ENCODE assay signal across 8 cellular contexts in the genomic region with DNA sequence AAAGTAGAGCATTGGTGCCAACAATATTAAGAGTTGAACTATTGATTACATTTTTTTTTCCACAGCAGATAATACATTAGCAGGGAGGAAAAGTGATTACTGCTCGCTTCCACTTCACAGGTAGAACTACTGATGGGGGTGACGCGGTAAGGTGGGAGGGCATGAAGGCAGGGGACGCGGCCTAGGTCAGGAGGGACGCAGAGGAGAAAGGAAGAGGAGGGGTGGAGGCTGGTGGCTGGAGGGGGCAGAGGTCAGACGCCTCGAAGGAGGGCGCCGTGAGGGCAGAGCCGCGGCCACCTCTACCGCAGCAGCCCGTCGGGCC. TPM values are rescaled to one million over a fixed set of nuclear protein-coding genes. Genes with fewer than 3 reads are reported as not detected.
DNase-seq lines count a peak whose midpoint lies in the region; ATAC-seq, FAIRE-seq and TF ChIP-seq lines count a peak whose summit lies in the region.

No MANE protein-coding gene starts in this region.

- WGBS in HepG2 (ENCODE audit: low lambda C conversion rate): 18% methylated on average over 8 of the region's 15 CpGs
- 4 to 11% methylated on average over 7 to 15 of the region's 15 CpGs for WGBS in transverse colon (ENCODE audit: low coverage in 1 of 2), 2 donors

- POLR2A ChIA-PET in HepG2 (lab: Yijun Ruan, JAX): interaction anchor here (0.7 kb wide), 1 partner anchor 9 kb away, joined by 4 read pairs; no protein-coding TSS in a partner anchor

- no peak for TF ChIP-seq RAD21 in HepG2 (CRISPR knock-in tag; IDR thresholded peaks at IDR 0.05)

- no peaks in the 10 kb centered on the region for H3K9me3 Mint-ChIP-seq in activated T-cell treated with anti-CD3 and anti-CD28 coated beads, Interleukin-2, amount 50 U/mL, for 4 hours
- no peaks in the 10 kb centered on the region for H3K9me3 Mint-ChIP-seq in activated naive CD8-positive, alpha-beta T cell (ENCODE audit: low read depth)

- H3K36me3 Mint-ChIP-seq in activated T-cell treated with anti-CD3 and anti-CD28 coated beads, Interleukin-2, amount 50 U/mL, for 4 hours (ENCODE audit: insufficient read depth): no peaks in the 10 kb centered on the region
- H3K36me3 Mint-ChIP-seq in activated naive CD8-positive, alpha-beta T cell: peaks cover 2% of the 10 kb centered on the region

- peaks cover 17% of the 10 kb centered on the region for H3K4me1 Mint-ChIP-seq in activated T-cell treated with anti-CD3 and anti-CD28 coated beads, Interleukin-2, amount 50 U/mL, for 4 hours (ENCODE audit: low read depth)
- H3K4me1 Mint-ChIP-seq in activated naive CD8-positive, alpha-beta T cell (ENCODE audit: low read depth): peaks cover 24% of the 10 kb centered on the region

- peak; percentile 11 to 16 for ATAC-seq in activated T-cell treated with anti-CD3 and anti-CD28 coated beads, Interleukin-2, amount 50 U/mL, for 4 hours
- ATAC-seq in HepG2 (no peak), GM21515 (IDR thresholded peaks at IDR 0.05; ENCODE audit: unreplicated experiment) (no peak), HG02840 (IDR thresholded peaks at IDR 0.05; ENCODE audit: low FRiP score, unreplicated experiment) (no peak)

- no peak for FAIRE-seq in HepG2 (lab: Jason Lieb, UNC)

- H3K27me3 Mint-ChIP-seq in activated T-cell treated with anti-CD3 and anti-CD28 coated beads, Interleukin-2, amount 50 U/mL, for 4 hours (ENCODE audit: low read depth): no peaks in the 10 kb centered on the region
- peaks cover 1% of the 10 kb centered on the region for H3K27me3 Mint-ChIP-seq in activated naive CD8-positive, alpha-beta T cell

- TF ChIP-seq EP300 in HepG2 (IDR thresholded peaks at IDR 0.05; ENCODE audit: low read depth in 2 of 2, low read length in 2 of 2) (no peak), HepG2 (CRISPR knock-in tag; IDR thresholded peaks at IDR 0.05; ENCODE audit: borderline replicate concordance) (no peak), transverse colon (IDR thresholded peaks at IDR 0.05; ENCODE audit: low read depth) (no peak)

- CTCF ChIA-PET in HepG2 (lab: Yijun Ruan, JAX; ENCODE audit: low intra/inter-chr PET ratio, low total read pairs): interaction anchor here (1.0 to 1.8 kb wide), 2 partner anchors 26 to 225 kb away, joined by 3 to 8 read pairs; no protein-coding TSS in a partner anchor

- intact Hi-C loops in HepG2 (cut with micrococcal nuclease; ENCODE audit: unreplicated experiment) (loop anchor here (1.0 kb wide), 1 partner anchor 27 kb away; no protein-coding TSS in a partner anchor), transverse colon (cut with DNase I; ENCODE audit: low total_unique reads) (no loop called here)

- in situ Hi-C loops in HepG2 (cut with HindIII; ENCODE audit: extremely low pct_ligation_motif_present, low pct_unique_long_range_greater_than_20kb): no loop called here
- in situ Hi-C loops in transverse colon (cut with MboI; ENCODE audit: low pct_ligation_motif_present in 1 of 4, low pct_unique_long_range_greater_than_20kb in 1 of 4, low sequenced_read_pairs in 3 of 4): no loop called here

- no peaks in the 10 kb centered on the region for H3K9me3 ChIP-seq in HepG2 (ENCODE audit: low read length)
- H3K9me3 ChIP-seq in transverse colon: no peaks in the 10 kb centered on the region

- H2AFZ ChIP-seq in HepG2 (ENCODE audit: low read length): no peak overlapping the region

- no peaks in the 10 kb centered on the region for H3K36me3 ChIP-seq in HepG2 (replicated peaks in 1 of 2; ENCODE audit: control insufficient read depth in 1 of 2, insufficient read depth in 2 of 2, low read length in 2 of 2)
- H3K36me3 ChIP-seq in transverse colon: no peaks in the 10 kb centered on the region

- peak overlapping the region; percentile 80 for H3K4me3 Mint-ChIP-seq in activated T-cell treated with anti-CD3 and anti-CD28 coated beads, Interleukin-2, amount 50 U/mL, for 4 hours
- peak overlapping the region; percentile 89 for H3K4me3 Mint-ChIP-seq in activated naive CD8-positive, alpha-beta T cell

- TF ChIP-seq CTCF in HepG2 (CRISPR knock-in tag; IDR thresholded peaks at IDR 0.05) (no peak), transverse colon (IDR thresholded peaks at IDR 0.05) (peak in 2 of 5 experiments; percentile 29 to 77)

- H4K20me1 ChIP-seq in HepG2 (ENCODE audit: insufficient read depth, low read length): no peaks in the 10 kb centered on the region

- H3K27me3 ChIP-seq in HepG2 (ENCODE audit: control insufficient read depth in 1 of 2, insufficient read depth in 2 of 2, low read length in 2 of 2): peaks cover 0 to 11% of the 10 kb centered on the region in 2 experiments; a peak in 3 of 5 replicates
- no peaks in the 10 kb centered on the region for H3K27me3 ChIP-seq in transverse colon

- peaks cover 29% of the 10 kb centered on the region for H3K4me1 ChIP-seq in HepG2 (ENCODE audit: insufficient read depth, low read length)
- H3K4me1 ChIP-seq in transverse colon: peaks cover 3 to 15% (median 8%) of the 10 kb centered on the region in 4 donors

- DNase-seq in activated T-cell treated with anti-CD3 and anti-CD28 coated beads, Interleukin-2, amount 50 U/mL, for 4 hours: no peak
- DNase-seq in activated T-cell treated with anti-CD3 and anti-CD28 coated beads, Interleukin-2, amount 50 U/mL, for 48 hours: no peak
- DNase-seq in HepG2 (ENCODE audit: low spot score) (no peak), transverse colon (no peak), NCI-H526 treated with DMSO at 0.1 percent for 48 hours (lab: John Stamatoyannopoulos, UW) (no peak)

- no TSS peak for BruUV-seq in HepG2 (replicated peaks; lab: Mats Ljungman, UMichigan)

- no peaks in the 10 kb centered on the region for H3K79me2 ChIP-seq in HepG2 (ENCODE audit: insufficient read depth, low read length)

- H3K4me3 ChIP-seq in HepG2 (replicated peaks in 1 of 3; ENCODE audit: insufficient read depth in 1 of 3, low read depth in 2 of 3, low read length in 3 of 3) (peak overlapping the region; percentile 30 to 81 (median 71); a peak in 5 of 6 replicates), transverse colon (peak overlapping the region in 3 of 4 donors; percentile 88 to 95 (median 94))

- H3K9ac ChIP-seq in HepG2 (ENCODE audit: insufficient read depth, low read depth, low read length): no peak overlapping the region

- no peak overlapping the region for H3K27ac ChIP-seq in HepG2 (ENCODE audit: extremely low read length, insufficient read depth, low read length)
- peak overlapping the region; percentile 95 to 99 (median 97) for H3K27ac ChIP-seq in transverse colon

- TF ChIP-seq POLR2A in HepG2 (IDR thresholded peaks at IDR 0.05; ENCODE audit: insufficient read depth in 1 of 2, low read depth in 2 of 2, low read length in 2 of 2) (no peak), transverse colon (IDR thresholded peaks at IDR 0.05) (no peak)

- H3K27ac Mint-ChIP-seq in activated naive CD8-positive, alpha-beta T cell: peak overlapping the region; percentile 87

- peak overlapping the region; percentile 87 for H3K4me2 ChIP-seq in HepG2 (ENCODE audit: low read depth, low read length)

RNA-seq across cellular contexts. Expression of a gene that starts 0.3 kb away (rescaled TPM):
- 1 to 10 TPM; 3.7 to 4.1 (median 3.9) TPM for total RNA-seq in activated T-cell treated with anti-CD3 and anti-CD28 coated beads, Interleukin-2, amount 50 U/mL, for 4 hours
- total RNA-seq in HepG2 (2016; rRNA removed; fragmentation: Illumina TruSeq; extraction: Trizol): 4.4 and 7.1 TPM in 2 replicates
- total RNA-seq in HepG2 (2016; cell fraction: cytosol; rRNA removed; fragmentation: Illumina TruSeq; extraction: Trizol; ENCODE audit: low read depth): 1.5 and 1.7 TPM in 2 replicates
- 4.5 and 7.7 TPM in 2 replicates for total RNA-seq in HepG2 (2016; cell fraction: insoluble cytoplasmic fraction; rRNA removed; fragmentation: Illumina TruSeq; extraction: Trizol)
- 2.9 and 3.4 TPM in 2 replicates for total RNA-seq in HepG2 (2016; cell fraction: membrane; rRNA removed; fragmentation: Illumina TruSeq; extraction: Trizol)
- 7.2 and 8.5 TPM in 2 replicates for total RNA-seq in HepG2 (2016; cell fraction: nucleus; rRNA removed; fragmentation: Illumina TruSeq; extraction: Trizol)
- polyA plus RNA-seq in HepG2 (2011; rRNA removed): 1.9 and 2.0 TPM in 2 replicates
- polyA plus RNA-seq in HepG2 (2011; cell fraction: cytosol; rRNA removed): 1.3 and 1.7 TPM in 2 replicates
- polyA plus RNA-seq in HepG2 (2011; cell fraction: nucleus; rRNA removed): 0.79 and 1.2 TPM in 2 replicates
- polyA plus RNA-seq in HepG2 (2012): 2.2 and 3.0 TPM in 2 replicates
- 0.46 and 0.54 TPM in 2 replicates for polyA plus RNA-seq in HepG2 (2016; cell fraction: cytosol; fragmentation: Illumina TruSeq; extraction: Trizol; ENCODE audit: low read depth)
- 2.9 and 3.3 TPM in 2 replicates for polyA plus RNA-seq in HepG2 (2016; cell fraction: insoluble cytoplasmic fraction; fragmentation: Illumina TruSeq; extraction: Trizol; ENCODE audit: low read depth)
- polyA plus RNA-seq in HepG2 (2016; cell fraction: membrane; fragmentation: Illumina TruSeq; extraction: Trizol; ENCODE audit: low read depth): 1.4 and 1.5 TPM in 2 replicates
- polyA plus RNA-seq in HepG2 (2016; cell fraction: nucleus; fragmentation: Illumina TruSeq; extraction: Trizol; ENCODE audit: insufficient read depth, low read depth): 7.6 and 8.4 TPM in 2 replicates
- polyA minus RNA-seq in HepG2 (2011; rRNA and poly(A)+ RNA removed; ENCODE audit: low replicate concordance): 2.6 and 4.6 TPM in 2 replicates
- 2.5 TPM in 2 replicates for polyA minus RNA-seq in HepG2 (2011; cell fraction: cytosol; rRNA and poly(A)+ RNA removed)
- 3.5 TPM in 2 replicates for polyA minus RNA-seq in HepG2 (2011; cell fraction: nucleus; rRNA and poly(A)+ RNA removed)
- total RNA-seq in transverse colon: 1 to 10 TPM; 1.6 to 5.7 (median 3.9) TPM

RNA-seq across cellular contexts. Expression of a gene that starts 37.8 kb away (rescaled TPM):
- 100 to 1,000 TPM; 312 to 333 (median 322) TPM for total RNA-seq in activated T-cell treated with anti-CD3 and anti-CD28 coated beads, Interleukin-2, amount 50 U/mL, for 4 hours
- 62.9 and 131 TPM in 2 replicates for total RNA-seq in HepG2 (2016; rRNA removed; fragmentation: Illumina TruSeq; extraction: Trizol)
- total RNA-seq in HepG2 (2016; cell fraction: cytosol; rRNA removed; fragmentation: Illumina TruSeq; extraction: Trizol; ENCODE audit: low read depth): 9.3 and 10.6 TPM in 2 replicates
- total RNA-seq in HepG2 (2016; cell fraction: insoluble cytoplasmic fraction; rRNA removed; fragmentation: Illumina TruSeq; extraction: Trizol): 61.8 and 129 TPM in 2 replicates
- total RNA-seq in HepG2 (2016; cell fraction: membrane; rRNA removed; fragmentation: Illumina TruSeq; extraction: Trizol): 29.7 and 34.1 TPM in 2 replicates
- 73.1 and 87.7 TPM in 2 replicates for total RNA-seq in HepG2 (2016; cell fraction: nucleus; rRNA removed; fragmentation: Illumina TruSeq; extraction: Trizol)
- polyA plus RNA-seq in HepG2 (2011; rRNA removed): 11.2 and 13.0 TPM in 2 replicates
- 4.2 and 7.2 TPM in 2 replicates for polyA plus RNA-seq in HepG2 (2011; cell fraction: cytosol; rRNA removed)
- polyA plus RNA-seq in HepG2 (2011; cell fraction: nucleus; rRNA removed): 11.8 and 15.2 TPM in 2 replicates
- polyA plus RNA-seq in HepG2 (2012): 26.4 and 61.0 TPM in 2 replicates
- polyA plus RNA-seq in HepG2 (2016; cell fraction: cytosol; fragmentation: Illumina TruSeq; extraction: Trizol; ENCODE audit: low read depth): 7.7 and 9.3 TPM in 2 replicates
- 135 and 137 TPM in 2 replicates for polyA plus RNA-seq in HepG2 (2016; cell fraction: insoluble cytoplasmic fraction; fragmentation: Illumina TruSeq; extraction: Trizol; ENCODE audit: low read depth)
- polyA plus RNA-seq in HepG2 (2016; cell fraction: membrane; fragmentation: Illumina TruSeq; extraction: Trizol; ENCODE audit: low read depth): 20.4 and 27.2 TPM in 2 replicates
- polyA plus RNA-seq in HepG2 (2016; cell fraction: nucleus; fragmentation: Illumina TruSeq; extraction: Trizol; ENCODE audit: insufficient read depth, low read depth): 102 and 104 TPM in 2 replicates
- 4.1 and 12.8 TPM in 2 replicates for polyA minus RNA-seq in HepG2 (2011; rRNA and poly(A)+ RNA removed; ENCODE audit: low replicate concordance)
- 16.3 and 18.9 TPM in 2 replicates for polyA minus RNA-seq in HepG2 (2011; cell fraction: cytosol; rRNA and poly(A)+ RNA removed)
- 46.5 and 58.1 TPM in 2 replicates for polyA minus RNA-seq in HepG2 (2011; cell fraction: nucleus; rRNA and poly(A)+ RNA removed)
- total RNA-seq in transverse colon: 10 to 100 TPM; 16.1 to 58.3 (median 30.7) TPM

Comparison
In these comparisons a context has a peak if more than half of its experiments do, and no peak if none do; other contexts are left out.
1. ATAC-seq: peak in activated T-cell treated with anti-CD3 and anti-CD28 coated beads, Interleukin-2, amount 50 U/mL, for 4 hours (2 of 2); none in HepG2 (single experiment), GM21515 (single experiment) and HG02840 (single experiment).